ENCODE assay signal across 8 cellular contexts in the genomic region with DNA sequence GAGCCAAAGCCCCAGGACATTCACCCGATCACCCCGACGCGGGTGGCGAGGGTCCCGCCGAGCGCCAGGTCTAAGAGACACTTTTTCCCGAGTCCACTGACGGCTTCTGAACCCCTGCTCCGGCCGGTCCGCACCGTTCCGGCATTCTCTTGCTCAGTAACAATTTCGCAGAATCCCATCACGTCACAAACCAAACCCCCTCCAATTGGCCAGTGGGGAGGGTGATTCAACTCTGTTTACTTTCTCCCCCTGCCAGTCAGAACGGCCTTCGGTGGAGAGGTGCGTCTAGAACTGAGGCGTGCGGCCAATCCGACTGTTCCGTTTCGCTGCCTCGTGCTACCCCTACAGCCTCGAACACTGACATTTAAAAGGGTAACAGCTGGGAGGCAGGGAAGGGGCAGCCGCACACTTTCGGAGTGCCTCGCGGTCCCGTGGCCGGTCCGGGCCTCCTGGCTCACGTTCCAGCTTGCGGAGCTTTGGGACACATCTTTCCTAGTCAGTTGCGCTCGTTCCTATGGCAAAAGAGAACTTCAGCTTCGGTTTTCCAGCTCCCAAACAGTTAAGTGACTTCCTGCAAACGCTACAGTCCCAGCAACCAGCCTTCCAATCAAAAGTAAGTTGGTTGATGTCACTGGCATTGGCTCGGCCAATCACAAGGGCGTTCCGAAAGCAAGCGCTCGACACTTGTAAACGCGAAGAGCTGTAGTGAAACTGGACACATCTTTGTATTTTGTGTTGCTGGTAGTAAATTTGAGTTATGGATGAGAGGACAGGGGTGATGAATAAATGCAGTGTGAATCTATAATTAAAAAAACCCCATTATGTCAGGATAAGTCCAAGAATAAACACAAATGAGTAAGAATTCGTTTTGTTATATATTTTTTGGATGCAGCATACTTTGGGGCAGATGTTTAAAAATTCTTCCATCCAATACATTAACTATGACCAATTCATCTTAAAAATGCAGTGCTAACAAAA. TPM values are rescaled to one million over a fixed set of nuclear protein-coding genes. Genes with fewer than 3 reads are reported as not detected.
DNase-seq lines count a peak whose midpoint lies in the region; ATAC-seq, FAIRE-seq and TF ChIP-seq lines count a peak whose summit lies in the region.

KLF9 (minus strand) TSS at position 860 of the 978 bp plus-strand sequence. CDS start 1,294 bp downstream, outside the sequence.

- ATAC-seq in HG03457 (IDR thresholded peaks at IDR 0.05; ENCODE audit: unreplicated experiment), result peak; percentile 61
- ATAC-seq in HepG2, result peak; percentile 68

- in situ Hi-C loops in HepG2 (cut with HindIII; ENCODE audit: extremely low pct_ligation_motif_present, low pct_unique_long_range_greater_than_20kb), result loop anchor here (10.0 kb wide), 1 partner anchor 149 kb away; no protein-coding TSS in a partner anchor

- 2% methylated on average over 19 of the region's 48 CpGs for WGBS in HepG2 (ENCODE audit: low lambda C conversion rate)

- CTCF ChIA-PET in BJ (lab: Yijun Ruan, JAX) (interaction anchor here (1.7 to 2.2 kb wide), 3 partner anchors 58 to 189 kb away, joined by 5 to 9 read pairs (median 6); no protein-coding TSS in a partner anchor), HepG2 (lab: Yijun Ruan, JAX; ENCODE audit: low intra/inter-chr PET ratio, low total read pairs) (no interaction called here)

- TF ChIP-seq EP300 in HepG2 (IDR thresholded peaks at IDR 0.05; ENCODE audit: low read depth in 2 of 2, low read length in 2 of 2) (0 out of 4 replicates have a peak, but pooled peaks of 1 of the 2 experiments have one; percentile 25), HepG2 (CRISPR knock-in tag; IDR thresholded peaks at IDR 0.05; ENCODE audit: borderline replicate concordance) (peak; percentile 40; the same call in 1 of the 2 replicates)

- intact Hi-C loops in HepG2 (cut with micrococcal nuclease; ENCODE audit: unreplicated experiment), result loop anchor here (5.0 kb wide), 2 partner anchors 62 to 157 kb away; partner anchors contain the start of gene SMC5

- TF ChIP-seq CTCF in BJ (IDR thresholded peaks at IDR 0.05; ENCODE audit: insufficient read depth, low read depth, low read length) (no peak), HepG2 (CRISPR knock-in tag; IDR thresholded peaks at IDR 0.05) (0 out of 2 replicates have a peak, but pooled peaks have one; percentile 18)

- peak; percentile 71 for FAIRE-seq in HepG2 (lab: Jason Lieb, UNC)

- TF ChIP-seq RAD21 in HepG2 (CRISPR knock-in tag; IDR thresholded peaks at IDR 0.05), result no peak

- peaks cover 40% of the 10 kb centered on the region for H3K79me2 ChIP-seq in HepG2 (ENCODE audit: insufficient read depth, low read length)

- H3K27ac ChIP-seq in HepG2 (ENCODE audit: extremely low read length, insufficient read depth, low read length), result peak within 1 kb of the TSS; percentile 95

- no peaks in the 10 kb centered on the region for H3K27me3 ChIP-seq in BJ (ENCODE audit: control insufficient read depth, insufficient read depth, low read length)
- peaks cover 0 to 9% of the 10 kb centered on the region in 2 experiments; a peak in 2 of 5 replicates for H3K27me3 ChIP-seq in HepG2 (ENCODE audit: control insufficient read depth in 1 of 2, insufficient read depth in 2 of 2, low read length in 2 of 2)

- peak in 1 of 2 experiments; percentile 88; a peak in 2 of 4 replicates for TF ChIP-seq POLR2A in HepG2 (IDR thresholded peaks at IDR 0.05; ENCODE audit: insufficient read depth in 1 of 2, low read depth in 2 of 2, low read length in 2 of 2)

- POLR2A ChIA-PET in BJ (lab: Charles Lee), result interaction anchor here (0.6 to 1.4 kb wide), 4 partner anchors 24 to 188 kb away, joined by 3 to 5 read pairs (median 4); no protein-coding TSS in a partner anchor
- POLR2A ChIA-PET in HepG2 (lab: Yijun Ruan, JAX), result interaction anchor here (0.8 to 1.8 kb wide), 6 partner anchors 12 to 156 kb away, joined by 3 to 7 read pairs (median 4); no protein-coding TSS in a partner anchor

- H3K36me3 ChIP-seq in BJ (ENCODE audit: control insufficient read depth, insufficient read depth, low read length) (no peaks in the 10 kb centered on the region), HepG2 (replicated peaks in 1 of 2; ENCODE audit: control insufficient read depth in 1 of 2, insufficient read depth in 2 of 2, low read length in 2 of 2) (no peaks in the 10 kb centered on the region)

- peak within 1 kb of the TSS; percentile 99 for H3K4me2 ChIP-seq in HepG2 (ENCODE audit: low read depth, low read length)

- H3K4me1 ChIP-seq in HepG2 (ENCODE audit: insufficient read depth, low read length), result peaks cover 53% of the 10 kb centered on the region

- DNase-seq in BJ (ENCODE audit: low read depth), result peak; percentile 95
- DNase-seq in GM19240 (ENCODE audit: insufficient read length, low spot score), result peak; percentile 85
- peak; percentile 82 for DNase-seq in NCI-H748 treated with DMSO at 0.1 percent for 48 hours (lab: John Stamatoyannopoulos, UW)
- peak; percentile 85 to 91 for DNase-seq in activated CD4-positive, alpha-beta T cell treated with anti-CD3 and anti-CD28 coated beads, Interleukin-2, amount 50 U/mL, for 48 hours
- DNase-seq in dermis blood vessel endothelial cell, result peak; percentile 99
- peak; percentile 89 for DNase-seq in HepG2 (ENCODE audit: low spot score)
- DNase-seq in stimulated activated CD4-positive, alpha-beta T cell treated with anti-CD3 and anti-CD28 coated beads, Interleukin-2, amount 100 ng/mL, for 48 hours, result peak; percentile 73 to 77

- BruUV-seq in HepG2 (replicated peaks; lab: Mats Ljungman, UMichigan), result TSS peak; percentile 83

- no peaks in the 10 kb centered on the region for H3K9me3 ChIP-seq in HepG2 (ENCODE audit: low read length)

- no peak within 1 kb of the TSS for H2AFZ ChIP-seq in HepG2 (ENCODE audit: low read length)

- peak within 1 kb of the TSS; percentile 89 for H3K9ac ChIP-seq in HepG2 (ENCODE audit: insufficient read depth, low read depth, low read length)

- peak within 1 kb of the TSS; percentile 90 for H3K4me3 ChIP-seq in BJ (ENCODE audit: low read depth, low read length)
- peak within 1 kb of the TSS; percentile 74 to 88 (median 84) for H3K4me3 ChIP-seq in HepG2 (replicated peaks in 1 of 3; ENCODE audit: insufficient read depth in 1 of 3, low read depth in 2 of 3, low read length in 3 of 3)

- H4K20me1 ChIP-seq in HepG2 (ENCODE audit: insufficient read depth, low read length), result peaks cover 12% of the 10 kb centered on the region; the same call in 1 of the 2 replicates

TF ChIP-seq in HepG2, 621 proteins besides CTCF, POLR2A, EP300 and RAD21 (continues in another document):
- TF ChIP-seq ZNF331 (CRISPR knock-in tag; IDR thresholded peaks at IDR 0.05), result peak; percentile 35
- no peak for TF ChIP-seq HNRNPK (IDR thresholded peaks at IDR 0.05; ENCODE audit: low read depth, low read length, poor library complexity, severe bottlenecking)
- TF ChIP-seq ZNF562 (CRISPR knock-in tag; IDR thresholded peaks at IDR 0.05; ENCODE audit: borderline replicate concordance), result no peak

RNA-seq across cellular contexts. Expression of gene KLF9, which starts in this region (rescaled TPM):
- polyA plus RNA-seq in BJ (2011; rRNA removed) (29.2 and 32.7 TPM in 2 replicates), HepG2 (2011; rRNA removed) (7.1 and 7.2 TPM in 2 replicates)
- 29.0 TPM in 2 replicates for polyA minus RNA-seq in BJ (2011; rRNA and poly(A)+ RNA removed)
- total RNA-seq in dermis blood vessel endothelial cell (31.0 and 38.8 TPM in 2 replicates), HepG2 (2016; rRNA removed; fragmentation: Illumina TruSeq; extraction: Trizol) (5.7 and 7.2 TPM in 2 replicates)
- total RNA-seq in HepG2 (2016; cell fraction: cytosol; rRNA removed; fragmentation: Illumina TruSeq; extraction: Trizol; ENCODE audit: low read depth), result 0.79 and 0.81 TPM in 2 replicates
- 5.6 and 6.3 TPM in 2 replicates for total RNA-seq in HepG2 (2016; cell fraction: insoluble cytoplasmic fraction; rRNA removed; fragmentation: Illumina TruSeq; extraction: Trizol)
- total RNA-seq in HepG2 (2016; cell fraction: membrane; rRNA removed; fragmentation: Illumina TruSeq; extraction: Trizol), result 3.6 and 4.2 TPM in 2 replicates
- total RNA-seq in HepG2 (2016; cell fraction: nucleus; rRNA removed; fragmentation: Illumina TruSeq; extraction: Trizol), result 6.0 and 6.2 TPM in 2 replicates
- 5.3 and 5.8 TPM in 2 replicates for polyA plus RNA-seq in HepG2 (2011; cell fraction: cytosol; rRNA removed)
- 3.3 and 4.2 TPM in 2 replicates for polyA plus RNA-seq in HepG2 (2011; cell fraction: nucleus; rRNA removed)
- 8.3 and 8.5 TPM in 2 replicates for polyA plus RNA-seq in HepG2 (2012)
- 0.36 and 0.37 TPM in 2 replicates for polyA plus RNA-seq in HepG2 (2016; cell fraction: cytosol; fragmentation: Illumina TruSeq; extraction: Trizol; ENCODE audit: low read depth)
- 7.0 TPM in 2 replicates for polyA plus RNA-seq in HepG2 (2016; cell fraction: insoluble cytoplasmic fraction; fragmentation: Illumina TruSeq; extraction: Trizol; ENCODE audit: low read depth)
- polyA plus RNA-seq in HepG2 (2016; cell fraction: membrane; fragmentation: Illumina TruSeq; extraction: Trizol; ENCODE audit: low read depth), result 1.6 and 2.0 TPM in 2 replicates
- 6.3 and 7.1 TPM in 2 replicates for polyA plus RNA-seq in HepG2 (2016; cell fraction: nucleus; fragmentation: Illumina TruSeq; extraction: Trizol; ENCODE audit: insufficient read depth, low read depth)
- 2.5 and 9.7 TPM in 2 replicates for polyA minus RNA-seq in HepG2 (2011; rRNA and poly(A)+ RNA removed; ENCODE audit: low replicate concordance)
- 7.8 and 8.0 TPM in 2 replicates for polyA minus RNA-seq in HepG2 (2011; cell fraction: cytosol; rRNA and poly(A)+ RNA removed)
- polyA minus RNA-seq in HepG2 (2011; cell fraction: nucleus; rRNA and poly(A)+ RNA removed), result 6.2 and 7.5 TPM in 2 replicates

Comparison
In these comparisons a context has a peak if more than half of its experiments do, and no peak if none do; other contexts are left out.
1. Peak in every context shown above with its lines: DNase-seq, ATAC-seq, H3K4me3 ChIP-seq and H3K27ac ChIP-seq.